ENCODE assay signal across 22 cellular contexts in the genomic region with DNA sequence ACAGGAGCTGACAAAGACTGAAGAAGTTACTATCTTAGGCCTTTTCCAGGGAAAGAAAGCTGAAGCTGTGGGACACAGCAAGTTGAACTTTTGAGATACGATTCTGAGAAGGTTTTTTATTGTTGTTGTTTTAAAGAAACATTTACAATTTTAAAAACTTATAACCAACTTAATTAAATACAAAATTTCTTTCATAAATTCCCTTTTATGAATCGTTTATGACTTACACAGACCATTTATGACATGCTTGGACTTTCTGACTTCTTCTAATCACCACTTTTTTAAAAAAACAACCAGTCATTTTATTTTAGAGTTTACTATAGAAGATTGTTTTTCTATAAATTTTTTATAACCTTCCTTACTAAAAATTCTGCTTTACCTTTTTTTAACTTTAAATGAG.
DNase-seq lines count a peak whose midpoint lies in the region; ATAC-seq, FAIRE-seq and TF ChIP-seq lines count a peak whose summit lies in the region.
"Had no signal": no experiment of that assay in that cellular context is flagged by ENCODE, and none has a peak within 500 bp of the region (broad histone marks: within the 10 kb centered on the region; RNA-seq: fewer than 3 reads in every experiment).

No MANE protein-coding gene starts in this region.

- no peaks in the 10 kb centered on the region for H3K36me3 ChIP-seq in HepG2 (replicated peaks in 1 of 2; ENCODE audit: control insufficient read depth in 1 of 2, insufficient read depth in 2 of 2, low read length in 2 of 2)
- no peaks in the 10 kb centered on the region for H3K36me3 ChIP-seq in right lobe of liver
- H3K36me3 ChIP-seq in pancreas: no peaks in the 10 kb centered on the region
- H3K36me3 ChIP-seq in smooth muscle cell (ENCODE audit: low read depth): no peaks in the 10 kb centered on the region
- H3K36me3 ChIP-seq: sigmoid colon had no signal

- H3K4me3 ChIP-seq in HepG2 (replicated peaks in 1 of 3; ENCODE audit: insufficient read depth in 1 of 3, low read depth in 2 of 3, low read length in 3 of 3) (no peak overlapping the region), right lobe of liver (no peak overlapping the region), astrocyte of the spinal cord (ENCODE audit: low read depth, low read length) (no peak overlapping the region), pancreas (no peak overlapping the region), smooth muscle cell (no peak overlapping the region)
- H3K4me3 ChIP-seq: body of pancreas, hepatocyte, sigmoid colon had no signal

- TF ChIP-seq POLR2A in HepG2 (IDR thresholded peaks at IDR 0.05; ENCODE audit: insufficient read depth in 1 of 2, low read depth in 2 of 2, low read length in 2 of 2): no peak
- TF ChIP-seq POLR2A in right lobe of liver (IDR thresholded peaks at IDR 0.05): no peak

- H2AFZ ChIP-seq in HepG2 (ENCODE audit: low read length) (no peak overlapping the region), smooth muscle cell (ENCODE audit: low read depth) (no peak overlapping the region)
- H2AFZ ChIP-seq: hepatocyte, parathyroid adenoma had no signal

- CTCF ChIA-PET in HepG2 (lab: Yijun Ruan, JAX; ENCODE audit: low intra/inter-chr PET ratio, low total read pairs): no interaction called here

- no peak for TF ChIP-seq RAD21 in HepG2 (CRISPR knock-in tag; IDR thresholded peaks at IDR 0.05)

- H3K9ac ChIP-seq in HepG2 (ENCODE audit: insufficient read depth, low read depth, low read length) (no peak overlapping the region), smooth muscle cell (ENCODE audit: low read depth) (no peak overlapping the region)
- H3K9ac ChIP-seq: parathyroid adenoma had no signal

- H3K27ac ChIP-seq in HepG2 (ENCODE audit: extremely low read length, insufficient read depth, low read length) (no peak overlapping the region), right lobe of liver (no peak overlapping the region), pancreas (no peak overlapping the region), smooth muscle cell (ENCODE audit: low read depth) (no peak overlapping the region)
- H3K27ac ChIP-seq: body of pancreas, hepatocyte, parathyroid adenoma, sigmoid colon had no signal

- H3K4me2 ChIP-seq in HepG2 (ENCODE audit: low read depth, low read length): no peak overlapping the region
- no peak overlapping the region for H3K4me2 ChIP-seq in smooth muscle cell
- H3K4me2 ChIP-seq: hepatocyte had no signal

- H3K9me3 ChIP-seq in HepG2 (ENCODE audit: low read length) (peaks cover 74% of the 10 kb centered on the region), right lobe of liver (peaks cover 0 to 10% (median 2%) of the 10 kb centered on the region in 4 donors), pancreas (peaks cover 0 to 3% (median 0%) of the 10 kb centered on the region in 4 donors), smooth muscle cell (replicated peaks; ENCODE audit: low read depth) (peaks cover 13% of the 10 kb centered on the region)
- H3K9me3 ChIP-seq: body of pancreas had no signal

- no peaks in the 10 kb centered on the region for H3K79me2 ChIP-seq in HepG2 (ENCODE audit: insufficient read depth, low read length)
- no peaks in the 10 kb centered on the region for H3K79me2 ChIP-seq in smooth muscle cell (ENCODE audit: low read depth)
- H3K79me2 ChIP-seq: hepatocyte, parathyroid adenoma had no signal

- TF ChIP-seq EP300 in HepG2 (IDR thresholded peaks at IDR 0.05; ENCODE audit: low read depth in 2 of 2, low read length in 2 of 2) (no peak), HepG2 (CRISPR knock-in tag; IDR thresholded peaks at IDR 0.05; ENCODE audit: borderline replicate concordance) (no peak)

- H3K4me1 ChIP-seq in HepG2 (ENCODE audit: insufficient read depth, low read length): peaks cover 3% of the 10 kb centered on the region
- peaks cover 0 to 6% (median 0%) of the 10 kb centered on the region in 4 donors for H3K4me1 ChIP-seq in right lobe of liver
- no peaks in the 10 kb centered on the region for H3K4me1 ChIP-seq in pancreas
- no peaks in the 10 kb centered on the region for H3K4me1 ChIP-seq in smooth muscle cell (ENCODE audit: low read depth)
- H3K4me1 ChIP-seq: parathyroid adenoma, sigmoid colon had no signal

- H3F3A ChIP-seq in smooth muscle cell (ENCODE audit: low read depth): no peaks in the 10 kb centered on the region

- H4K20me1 ChIP-seq in HepG2 (ENCODE audit: insufficient read depth, low read length): no peaks in the 10 kb centered on the region
- no peaks in the 10 kb centered on the region for H4K20me1 ChIP-seq in smooth muscle cell (ENCODE audit: low read depth)

- DNase-seq in HepG2 (ENCODE audit: low spot score) (peak; percentile 44), right lobe of liver (no peak), NAMALWA (ENCODE audit: low spot score) (peak; percentile 28), astrocyte of the spinal cord (ENCODE audit: low read depth, low spot score) (peak; percentile 20), T-helper 1 cell (no peak), pancreas (no peak), smooth muscle cell (lab: John Stamatoyannopoulos, UW; ENCODE audit: unreplicated experiment) (no peak)
- DNase-seq in effector CD4-positive, alpha-beta T cell: no peak
- DNase-seq: activated CD4-positive, alpha-beta T cell treated with anti-CD3 and anti-CD28 coated beads for 48 hours; activated CD8-positive, alpha-beta memory T cell treated with anti-CD3 and anti-CD28 coated beads, Interleukin-2, amount 10 ng/mL, durations not matched to agents 7 days and 5 days; activated naive CD8-positive, alpha-beta T cell treated with anti-CD3 and anti-CD28 coated beads, Interleukin-2, amount 10 ng/mL, durations not matched to agents 7 days and 5 days; body of pancreas; CD8-positive, alpha-beta memory T cell; naive B cell; NCI-H2081; sigmoid colon; stimulated activated naive B cell treated with anti-CD40 and anti-IgM and Interleukin-4, amounts not matched to agents 10 μg/mL and 1 μg/mL and 100 μg/mL, for 72 hours had no signal

- POLR2A ChIA-PET in HepG2 (lab: Yijun Ruan, JAX): no interaction called here

- BruUV-seq in HepG2 (replicated peaks; lab: Mats Ljungman, UMichigan): no TSS peak

- FAIRE-seq in HepG2 (lab: Jason Lieb, UNC): no peak
- FAIRE-seq in pancreas (lab: Jason Lieb, UNC): no peak
- FAIRE-seq: colon, endometrium, H54 had no signal

- intact Hi-C loops in HepG2 (cut with micrococcal nuclease; ENCODE audit: unreplicated experiment): no loop called here
- intact Hi-C loops in right lobe of liver (cut with DNase I): no loop called here
- intact Hi-C loops in pancreas (cut with DNase I): no loop called here

- WGBS in HepG2 (ENCODE audit: low lambda C conversion rate): 20% methylated on average over 2 of the region's 2 CpGs
- WGBS in right lobe of liver (ENCODE audit: insufficient coverage, low coverage, low lambda C conversion rate, missing lambda C conversion rate): 30% methylated on average over 2 of the region's 2 CpGs
- 62 to 66% methylated on average over 2 of the region's 2 CpGs for WGBS in pancreas, 2 donors
- WGBS in smooth muscle cell (ENCODE audit: low lambda C conversion rate): 38% methylated on average over 2 of the region's 2 CpGs

- TF ChIP-seq CTCF in HepG2 (CRISPR knock-in tag; IDR thresholded peaks at IDR 0.05) (no peak), right lobe of liver (IDR thresholded peaks at IDR 0.05) (no peak), astrocyte of the spinal cord (IDR thresholded peaks at IDR 0.05; ENCODE audit: low read depth, low read length) (no peak), pancreas (IDR thresholded peaks at IDR 0.05) (no peak), smooth muscle cell (IDR thresholded peaks at IDR 0.05; ENCODE audit: borderline replicate concordance, insufficient read depth, poor library complexity, severe bottlenecking) (no peak)

- in situ Hi-C loops in HepG2 (cut with HindIII; ENCODE audit: extremely low pct_ligation_motif_present, low pct_unique_long_range_greater_than_20kb) (no loop called here), astrocyte of the spinal cord (cut with HindIII; ENCODE audit: low sequenced_read_pairs) (no loop called here)

- no peak for ATAC-seq in HepG2
- no peak for ATAC-seq in right lobe of liver
- no peak for ATAC-seq in pancreas
- ATAC-seq: activated CD8-positive, alpha-beta memory T cell treated with anti-CD3 and anti-CD28 coated beads, Interleukin-2, amount 10 ng/mL, durations not matched to agents 7 days and 5 days; body of pancreas; stimulated activated naive B cell treated with anti-CD40 and anti-IgM and Interleukin-4, amounts not matched to agents 10 μg/mL and 1 μg/mL and 100 μg/mL, for 72 hours had no signal

- H3K27me3 ChIP-seq in HepG2 (ENCODE audit: control insufficient read depth in 1 of 2, insufficient read depth in 2 of 2, low read length in 2 of 2) (no peaks in the 10 kb centered on the region), right lobe of liver (no peaks in the 10 kb centered on the region), pancreas (no peaks in the 10 kb centered on the region), smooth muscle cell (ENCODE audit: low read depth) (no peaks in the 10 kb centered on the region)
- H3K27me3 ChIP-seq: body of pancreas, hepatocyte, sigmoid colon had no signal

TF ChIP-seq in HepG2, 621 proteins besides CTCF, POLR2A, EP300 and RAD21 (continues in another document):
- TF ChIP-seq, protein P1, sequence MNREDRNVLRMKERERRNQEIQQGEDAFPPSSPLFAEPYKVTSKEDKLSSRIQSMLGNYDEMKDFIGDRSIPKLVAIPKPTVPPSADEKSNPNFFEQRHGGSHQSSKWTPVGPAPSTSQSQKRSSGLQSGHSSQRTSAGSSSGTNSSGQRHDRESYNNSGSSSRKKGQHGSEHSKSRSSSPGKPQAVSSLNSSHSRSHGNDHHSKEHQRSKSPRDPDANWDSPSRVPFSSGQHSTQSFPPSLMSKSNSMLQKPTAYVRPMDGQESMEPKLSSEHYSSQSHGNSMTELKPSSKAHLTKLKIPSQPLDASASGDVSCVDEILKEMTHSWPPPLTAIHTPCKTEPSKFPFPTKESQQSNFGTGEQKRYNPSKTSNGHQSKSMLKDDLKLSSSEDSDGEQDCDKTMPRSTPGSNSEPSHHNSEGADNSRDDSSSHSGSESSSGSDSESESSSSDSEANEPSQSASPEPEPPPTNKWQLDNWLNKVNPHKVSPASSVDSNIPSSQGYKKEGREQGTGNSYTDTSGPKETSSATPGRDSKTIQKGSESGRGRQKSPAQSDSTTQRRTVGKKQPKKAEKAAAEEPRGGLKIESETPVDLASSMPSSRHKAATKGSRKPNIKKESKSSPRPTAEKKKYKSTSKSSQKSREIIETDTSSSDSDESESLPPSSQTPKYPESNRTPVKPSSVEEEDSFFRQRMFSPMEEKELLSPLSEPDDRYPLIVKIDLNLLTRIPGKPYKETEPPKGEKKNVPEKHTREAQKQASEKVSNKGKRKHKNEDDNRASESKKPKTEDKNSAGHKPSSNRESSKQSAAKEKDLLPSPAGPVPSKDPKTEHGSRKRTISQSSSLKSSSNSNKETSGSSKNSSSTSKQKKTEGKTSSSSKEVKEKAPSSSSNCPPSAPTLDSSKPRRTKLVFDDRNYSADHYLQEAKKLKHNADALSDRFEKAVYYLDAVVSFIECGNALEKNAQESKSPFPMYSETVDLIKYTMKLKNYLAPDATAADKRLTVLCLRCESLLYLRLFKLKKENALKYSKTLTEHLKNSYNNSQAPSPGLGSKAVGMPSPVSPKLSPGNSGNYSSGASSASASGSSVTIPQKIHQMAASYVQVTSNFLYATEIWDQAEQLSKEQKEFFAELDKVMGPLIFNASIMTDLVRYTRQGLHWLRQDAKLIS (CRISPR knock-in tag; IDR thresholded peaks at IDR 0.05): no peak

Comparison
In these comparisons a context has a peak if more than half of its experiments do, and no peak if none do; other contexts are left out.
1. DNase-seq: peak in HepG2 (single experiment), NAMALWA (single experiment) and astrocyte of the spinal cord (single experiment); none in right lobe of liver (0 of 3), effector CD4-positive, alpha-beta T cell (single experiment), T-helper 1 cell (0 of 5), pancreas (0 of 6) and smooth muscle cell (single experiment).